ENCODE assay signal across 11 cellular contexts in the genomic region with DNA sequence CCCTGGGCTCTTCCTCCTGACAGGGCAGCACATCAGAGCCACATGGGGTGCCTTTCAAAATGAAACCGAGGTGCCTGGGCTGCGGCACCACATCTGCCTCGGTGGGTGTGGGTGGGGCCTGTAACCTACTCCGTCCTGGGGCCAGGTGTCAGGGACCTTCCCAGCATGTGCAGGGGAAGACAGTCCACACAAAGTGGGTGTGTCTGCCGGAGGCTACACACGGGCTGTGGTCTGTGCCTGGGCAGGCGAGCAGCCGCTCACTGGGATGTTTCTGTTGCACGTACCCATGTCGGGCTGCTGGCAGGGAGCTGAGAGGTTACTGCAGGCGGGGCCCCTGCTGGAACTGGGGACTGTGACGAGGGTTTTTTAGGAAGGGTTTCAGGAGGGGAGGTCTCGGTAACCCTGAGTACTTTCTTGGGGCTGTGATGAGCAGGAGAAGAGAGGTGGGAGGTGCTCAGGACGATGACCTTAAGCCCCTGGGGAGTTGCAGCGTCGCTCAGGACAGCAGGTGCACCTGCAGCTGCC.
DNase-seq lines count a peak whose midpoint lies in the region; ATAC-seq and TF ChIP-seq lines count a peak whose summit lies in the region.
"Had no signal": no experiment of that assay in that cellular context is flagged by ENCODE, and none has a peak within 500 bp of the region (broad histone marks: within the 10 kb centered on the region; RNA-seq: fewer than 3 reads in every experiment).

No MANE protein-coding gene starts in this region.

- no peaks in the 10 kb centered on the region for H3K27me3 Mint-ChIP-seq in activated naive CD4-positive, alpha-beta T cell treated with anti-CD3 and anti-CD28 coated beads, Interleukin-2, amount 10 ng/mL, durations not matched to agents 7 days and 5 days
- no peaks in the 10 kb centered on the region for H3K27me3 Mint-ChIP-seq in naive thymus-derived CD4-positive, alpha-beta T cell

- H3K36me3 ChIP-seq in DND-41 (ENCODE audit: insufficient read depth, low read length) (peaks cover 99% of the 10 kb centered on the region), gastrocnemius medialis (peaks cover 0 to 54% of the 10 kb centered on the region in 2 donors)
- peaks cover 14 to 93% (median 42%) of the 10 kb centered on the region in 3 experiments for H3K36me3 ChIP-seq in naive thymus-derived CD4-positive, alpha-beta T cell (ENCODE audit: control insufficient read depth in 2 of 3, insufficient read depth in 3 of 3, low read length in 3 of 3)

- H3K4me3 Mint-ChIP-seq in activated naive CD4-positive, alpha-beta T cell treated with anti-CD3 and anti-CD28 coated beads, Interleukin-2, amount 10 ng/mL, durations not matched to agents 7 days and 5 days = no peak overlapping the region
- H3K4me3 Mint-ChIP-seq in naive thymus-derived CD4-positive, alpha-beta T cell = peak overlapping the region in 1 of 10 donors; percentile 17

- TF ChIP-seq CTCF in DND-41 (IDR thresholded peaks at IDR 0.05; ENCODE audit: borderline replicate concordance, extremely low read depth, low read length, poor library complexity, severe bottlenecking) (no peak), gastrocnemius medialis (IDR thresholded peaks at IDR 0.05 in 4 of 5, conservative IDR thresholded peaks at IDR 0.05 in 1 of 5) (no peak)

- H3K4me1 Mint-ChIP-seq in activated naive CD4-positive, alpha-beta T cell treated with anti-CD3 and anti-CD28 coated beads, Interleukin-2, amount 10 ng/mL, durations not matched to agents 7 days and 5 days = peaks cover 30% of the 10 kb centered on the region
- peaks cover 5 to 31% (median 20%) of the 10 kb centered on the region in 7 donors for H3K4me1 Mint-ChIP-seq in naive thymus-derived CD4-positive, alpha-beta T cell

- H3K79me2 ChIP-seq in DND-41 (ENCODE audit: insufficient read depth, low read length) = peaks cover 41% of the 10 kb centered on the region

- H3K27me3 ChIP-seq in DND-41 (ENCODE audit: insufficient read depth, low read length, poor library complexity) (no peaks in the 10 kb centered on the region), gastrocnemius medialis (no peaks in the 10 kb centered on the region)
- H3K27me3 ChIP-seq in naive thymus-derived CD4-positive, alpha-beta T cell (ENCODE audit: control insufficient read depth in 2 of 2, insufficient read depth in 2 of 2, low read length in 2 of 2) = no peaks in the 10 kb centered on the region
- H3K27me3 ChIP-seq: brain microvascular endothelial cell had no signal

- POLR2A ChIA-PET in naive thymus-derived CD4-positive, alpha-beta T cell (lab: Charles Lee) = interaction anchor here (0.5 to 2.6 kb wide), 11 partner anchors 11 to 161 kb away, joined by 3 to 6 read pairs (median 3); no protein-coding TSS in a partner anchor

- ATAC-seq in DND-41 (ENCODE audit: insufficient read depth, low read depth) (no peak), HG02798 (IDR thresholded peaks at IDR 0.05; ENCODE audit: poor library complexity, unreplicated experiment) (peak; percentile 42), gastrocnemius medialis (no peak), GM18502 (IDR thresholded peaks at IDR 0.05; ENCODE audit: poor library complexity, unreplicated experiment) (no peak)
- peak; percentile 18 for ATAC-seq in naive thymus-derived CD4-positive, alpha-beta T cell

- no peak overlapping the region for H3K4me2 ChIP-seq in DND-41 (ENCODE audit: insufficient read depth, low read length)

- peaks cover 45% of the 10 kb centered on the region for H3K36me3 Mint-ChIP-seq in activated naive CD4-positive, alpha-beta T cell treated with anti-CD3 and anti-CD28 coated beads, Interleukin-2, amount 10 ng/mL, durations not matched to agents 7 days and 5 days
- peaks cover 4 to 17% (median 6%) of the 10 kb centered on the region in 5 donors for H3K36me3 Mint-ChIP-seq in naive thymus-derived CD4-positive, alpha-beta T cell

- H2AFZ ChIP-seq in DND-41 (ENCODE audit: low read depth, low read length) = no peak overlapping the region

- H3K9me3 ChIP-seq in DND-41 (ENCODE audit: insufficient read depth, low read length, severe bottlenecking) (no peaks in the 10 kb centered on the region), gastrocnemius medialis (no peaks in the 10 kb centered on the region)
- H3K9me3 ChIP-seq in naive thymus-derived CD4-positive, alpha-beta T cell (ENCODE audit: control insufficient read depth in 2 of 3, low read length in 3 of 3) = no peaks in the 10 kb centered on the region

- no peak overlapping the region for H3K4me3 ChIP-seq in DND-41 (ENCODE audit: low read depth in 1 of 2, low read length in 2 of 2)
- no peak overlapping the region for H3K4me3 ChIP-seq in naive thymus-derived CD4-positive, alpha-beta T cell (ENCODE audit: low read length)
- H3K4me3 ChIP-seq in gastrocnemius medialis = no peak overlapping the region

- TF ChIP-seq POLR2A in gastrocnemius medialis (IDR thresholded peaks at IDR 0.05) = no peak

- CTCF ChIA-PET in activated naive CD4-positive, alpha-beta T cell treated with anti-CD3 and anti-CD28 coated beads, Interleukin-2, amount 10 ng/mL, durations not matched to agents 7 days and 5 days (lab: Charles Lee) = interaction anchor here (7.3 kb wide), 1 partner anchor 59 kb away, joined by 119 read pairs; no protein-coding TSS in a partner anchor
- CTCF ChIA-PET in naive thymus-derived CD4-positive, alpha-beta T cell (lab: Charles Lee) = interaction anchor here (0.9 to 1.2 kb wide), 3 partner anchors 32 to 91 kb away, joined by 3 to 5 read pairs (median 5); no protein-coding TSS in a partner anchor

- H3K9me3 Mint-ChIP-seq in activated naive CD4-positive, alpha-beta T cell treated with anti-CD3 and anti-CD28 coated beads, Interleukin-2, amount 10 ng/mL, durations not matched to agents 7 days and 5 days = no peaks in the 10 kb centered on the region
- H3K9me3 Mint-ChIP-seq in naive thymus-derived CD4-positive, alpha-beta T cell = no peaks in the 10 kb centered on the region

- DNase-seq in DND-41 = no peak
- no peak for DNase-seq in activated naive CD4-positive, alpha-beta T cell treated with anti-CD3 and anti-CD28 coated beads, Interleukin-2, amount 10 ng/mL, durations not matched to agents 7 days and 5 days
- peak in 1 of 9 donors; percentile 21 for DNase-seq in naive thymus-derived CD4-positive, alpha-beta T cell
- DNase-seq in gastrocnemius medialis = no peak
- DNase-seq in cerebellar cortex (ENCODE audit: low spot score) = no peak
- no peak for DNase-seq in Kasumi-1 (lab: John Stamatoyannopoulos, UW)
- DNase-seq: brain microvascular endothelial cell, NCI-H1694 treated with DMSO at 0.1 percent for 48 hours, OCI-M1 had no signal

- H3K4me1 ChIP-seq in DND-41 (ENCODE audit: insufficient read depth, low read length) = no peaks in the 10 kb centered on the region
- peaks cover 11 to 21% of the 10 kb centered on the region in 2 donors for H3K4me1 ChIP-seq in naive thymus-derived CD4-positive, alpha-beta T cell (ENCODE audit: control insufficient read depth in 2 of 2, insufficient read depth in 2 of 2, low read length in 2 of 2)
- H3K4me1 ChIP-seq in gastrocnemius medialis = peaks cover 18% of the 10 kb centered on the region in 2 donors

- H3K27ac ChIP-seq in DND-41 (ENCODE audit: low read length) (peak overlapping the region; percentile 21; the same call in 1 of the 2 replicates), gastrocnemius medialis (no peak overlapping the region)
- H3K27ac ChIP-seq in naive thymus-derived CD4-positive, alpha-beta T cell (ENCODE audit: low read depth, low read length) = no peak overlapping the region
- H3K27ac ChIP-seq: brain microvascular endothelial cell had no signal

- no peak overlapping the region for H3K9ac ChIP-seq in DND-41 (ENCODE audit: low read depth, low read length)

- in situ Hi-C loops in gastrocnemius medialis (cut with MboI; ENCODE audit: low sequenced_read_pairs in 4 of 4) = loop anchor here (5.0 to 10.0 kb wide), 6 partner anchors 57 to 165 kb away; no protein-coding TSS in a partner anchor

- H3K27ac Mint-ChIP-seq in activated naive CD4-positive, alpha-beta T cell treated with anti-CD3 and anti-CD28 coated beads, Interleukin-2, amount 10 ng/mL, durations not matched to agents 7 days and 5 days = peak overlapping the region; percentile 75
- H3K27ac Mint-ChIP-seq in naive thymus-derived CD4-positive, alpha-beta T cell = peak overlapping the region in 8 of 9 donors; percentile 13 to 83 (median 66)

- H4K20me1 ChIP-seq in DND-41 (ENCODE audit: insufficient read depth, low read length) = peaks cover 84% of the 10 kb centered on the region

- intact Hi-C loops in naive thymus-derived CD4-positive, alpha-beta T cell (cut with micrococcal nuclease) = no loop called here
- intact Hi-C loops in gastrocnemius medialis (cut with DNase I; ENCODE audit: low total_unique reads) = loop anchor here (10.0 kb wide), 1 partner anchor 407 kb away; no protein-coding TSS in a partner anchor

Comparison
In these comparisons a context has a peak if more than half of its experiments do, and no peak if none do; other contexts are left out.
1. ATAC-seq: peak in HG02798 (single experiment) and naive thymus-derived CD4-positive, alpha-beta T cell (single experiment); none in DND-41 (single experiment), gastrocnemius medialis (0 of 2) and GM18502 (single experiment).